In genomic region chr7:106347229-106347833, GRCh38 we compare ENCODE assay signal across 11 cellular contexts.
DNase-seq lines count a peak whose midpoint lies in the region; ATAC-seq and TF ChIP-seq lines count a peak whose summit lies in the region.
"Had no signal": no experiment of that assay in that cellular context is flagged by ENCODE, and none has a peak within 500 bp of the region (broad histone marks: within the 10 kb centered on the region; RNA-seq: fewer than 3 reads in every experiment).

No MANE protein-coding gene starts in this region.

- no peaks in the 10 kb centered on the region for H3K27me3 ChIP-seq in smooth muscle cell (ENCODE audit: low read depth)
- H3K27me3 ChIP-seq: hepatocyte had no signal

- 94% methylated on average over 3 of the region's 3 CpGs for WGBS in smooth muscle cell (ENCODE audit: low lambda C conversion rate)

- H3K27me3 Mint-ChIP-seq in activated T-cell treated with anti-CD3 and anti-CD28 coated beads, Interleukin-2, amount 50 U/mL, for 4 hours (ENCODE audit: low read depth), result no peaks in the 10 kb centered on the region
- peaks cover 1% of the 10 kb centered on the region for H3K27me3 Mint-ChIP-seq in activated T-helper 1 cell treated with anti-CD3 and anti-CD28 coated beads, Interleukin-12 subunit alpha, Interleukin-12 subunit beta, Interleukin-2, Interleukin-4 antibody, amounts not matched to agents 30 ng/mL and 10 ng/mL and 1 ng/mL, durations not matched to agents 14 hours and 24 hours and 36 hours (ENCODE audit: insufficient read depth)
- no peaks in the 10 kb centered on the region for H3K27me3 Mint-ChIP-seq in nephron progenitor cell (ENCODE audit: low read depth, poor library complexity)

- peaks cover 8% of the 10 kb centered on the region for H3K36me3 Mint-ChIP-seq in activated T-cell treated with anti-CD3 and anti-CD28 coated beads, Interleukin-2, amount 50 U/mL, for 4 hours (ENCODE audit: insufficient read depth)
- peaks cover 41% of the 10 kb centered on the region for H3K36me3 Mint-ChIP-seq in activated T-helper 1 cell treated with anti-CD3 and anti-CD28 coated beads, Interleukin-12 subunit alpha, Interleukin-12 subunit beta, Interleukin-2, Interleukin-4 antibody, amounts not matched to agents 30 ng/mL and 10 ng/mL and 1 ng/mL, durations not matched to agents 14 hours and 24 hours and 36 hours (ENCODE audit: low read depth)
- no peaks in the 10 kb centered on the region for H3K36me3 Mint-ChIP-seq in nephron progenitor cell (ENCODE audit: low read depth)

- no peak for TF ChIP-seq CTCF in smooth muscle cell (IDR thresholded peaks at IDR 0.05; ENCODE audit: borderline replicate concordance, insufficient read depth, poor library complexity, severe bottlenecking)
- TF ChIP-seq CTCF in nephron progenitor cell (IDR thresholded peaks at IDR 0.05), result no peak

- H4K20me1 ChIP-seq in smooth muscle cell (ENCODE audit: low read depth), result no peaks in the 10 kb centered on the region

- no peaks in the 10 kb centered on the region for H3K79me2 ChIP-seq in smooth muscle cell (ENCODE audit: low read depth)
- H3K79me2 ChIP-seq: hepatocyte had no signal

- no peaks in the 10 kb centered on the region for H3K9me3 ChIP-seq in smooth muscle cell (replicated peaks; ENCODE audit: low read depth)

- no peaks in the 10 kb centered on the region for H3K36me3 ChIP-seq in smooth muscle cell (ENCODE audit: low read depth)

- H3F3A ChIP-seq in smooth muscle cell (ENCODE audit: low read depth), result peaks cover 8% of the 10 kb centered on the region

- H3K4me3 ChIP-seq in smooth muscle cell, result no peak overlapping the region
- H3K4me3 ChIP-seq: hepatocyte had no signal

- peaks cover 55% of the 10 kb centered on the region for H3K4me1 Mint-ChIP-seq in activated T-cell treated with anti-CD3 and anti-CD28 coated beads, Interleukin-2, amount 50 U/mL, for 4 hours (ENCODE audit: low read depth)
- peaks cover 53% of the 10 kb centered on the region for H3K4me1 Mint-ChIP-seq in activated T-helper 1 cell treated with anti-CD3 and anti-CD28 coated beads, Interleukin-12 subunit alpha, Interleukin-12 subunit beta, Interleukin-2, Interleukin-4 antibody, amounts not matched to agents 30 ng/mL and 10 ng/mL and 1 ng/mL, durations not matched to agents 14 hours and 24 hours and 36 hours (ENCODE audit: low read depth)
- H3K4me1 Mint-ChIP-seq in nephron progenitor cell, result no peaks in the 10 kb centered on the region

- DNase-seq in activated T-cell treated with anti-CD3 and anti-CD28 coated beads, Interleukin-2, amount 50 U/mL, for 4 hours, result no peak
- DNase-seq in activated T-cell treated with anti-CD3 and anti-CD28 coated beads, Interleukin-2, amount 50 U/mL, for 1 hour, result no peak
- peak; percentile 28 for DNase-seq in KBM-7
- peak; percentile 11 for DNase-seq in activated T-helper 1 cell treated with anti-CD3 and anti-CD28 coated beads, Interleukin-12 subunit alpha, Interleukin-12 subunit beta, Interleukin-2, Interleukin-4 antibody, amounts not matched to agents 30 ng/mL and 10 ng/mL and 1 ng/mL, durations not matched to agents 14 hours and 24 hours and 36 hours (ENCODE audit: low spot score)
- DNase-seq in smooth muscle cell (lab: John Stamatoyannopoulos, UW; ENCODE audit: unreplicated experiment), result no peak
- DNase-seq in epidermal melanocyte (ENCODE audit: insufficient read length, low spot score), result no peak
- DNase-seq in nephron progenitor cell, result no peak
- no peak for DNase-seq in NCI-H1694 treated with DMSO at 0.1 percent for 48 hours (lab: John Stamatoyannopoulos, UW)
- DNase-seq: activated effector memory CD4-positive, alpha-beta T cell treated with anti-CD3 and anti-CD28 coated beads, Interleukin-2, amount 50 U/mL, for 16 hours; NCI-H526 had no signal

- peak overlapping the region; percentile 98 for H3K27ac ChIP-seq in smooth muscle cell (ENCODE audit: low read depth)
- H3K27ac ChIP-seq: hepatocyte had no signal

- H3K4me2 ChIP-seq in smooth muscle cell, result peak overlapping the region; percentile 46
- H3K4me2 ChIP-seq: hepatocyte had no signal

- peaks cover 10% of the 10 kb centered on the region for H3K4me1 ChIP-seq in smooth muscle cell (ENCODE audit: low read depth)

- peak overlapping the region; percentile 20 for H2AFZ ChIP-seq in smooth muscle cell (ENCODE audit: low read depth)
- H2AFZ ChIP-seq: hepatocyte had no signal

- ATAC-seq in activated T-cell treated with anti-CD3 and anti-CD28 coated beads, Interleukin-2, amount 50 U/mL, for 4 hours, result no peak

- intact Hi-C loops in activated T-helper 1 cell treated with anti-CD3 and anti-CD28 coated beads, Interleukin-12 subunit alpha, Interleukin-12 subunit beta, Interleukin-2, Interleukin-4 antibody, amounts not matched to agents 30 ng/mL and 10 ng/mL and 1 ng/mL, durations not matched to agents 14 hours and 24 hours and 36 hours (cut with micrococcal nuclease), result loop anchor here (2.0 to 5.0 kb wide), 3 partner anchors 517 to 1400 kb away; partner anchors contain the start of gene PIK3CG

- H3K27ac Mint-ChIP-seq in activated T-helper 1 cell treated with anti-CD3 and anti-CD28 coated beads, Interleukin-12 subunit alpha, Interleukin-12 subunit beta, Interleukin-2, Interleukin-4 antibody, amounts not matched to agents 30 ng/mL and 10 ng/mL and 1 ng/mL, durations not matched to agents 14 hours and 24 hours and 36 hours, result peak overlapping the region; percentile 99
- no peak overlapping the region for H3K27ac Mint-ChIP-seq in nephron progenitor cell

- H3K9ac ChIP-seq in smooth muscle cell (ENCODE audit: low read depth), result peak overlapping the region; percentile 75

- H3K4me3 Mint-ChIP-seq in activated T-cell treated with anti-CD3 and anti-CD28 coated beads, Interleukin-2, amount 50 U/mL, for 4 hours, result peak overlapping the region; percentile 53
- peak overlapping the region; percentile 63 for H3K4me3 Mint-ChIP-seq in activated T-helper 1 cell treated with anti-CD3 and anti-CD28 coated beads, Interleukin-12 subunit alpha, Interleukin-12 subunit beta, Interleukin-2, Interleukin-4 antibody, amounts not matched to agents 30 ng/mL and 10 ng/mL and 1 ng/mL, durations not matched to agents 14 hours and 24 hours and 36 hours
- H3K4me3 Mint-ChIP-seq in nephron progenitor cell, result no peak overlapping the region

- in situ Hi-C loops in KBM-7 (cut with MboI; ENCODE audit: low pct_unique_long_range_greater_than_20kb, low sequenced_read_pairs), result no loop called here

- peaks cover 41% of the 10 kb centered on the region for H3K9me3 Mint-ChIP-seq in activated T-cell treated with anti-CD3 and anti-CD28 coated beads, Interleukin-2, amount 50 U/mL, for 4 hours
- H3K9me3 Mint-ChIP-seq in activated T-helper 1 cell treated with anti-CD3 and anti-CD28 coated beads, Interleukin-12 subunit alpha, Interleukin-12 subunit beta, Interleukin-2, Interleukin-4 antibody, amounts not matched to agents 30 ng/mL and 10 ng/mL and 1 ng/mL, durations not matched to agents 14 hours and 24 hours and 36 hours, result peaks cover 39% of the 10 kb centered on the region
- peaks cover 24% of the 10 kb centered on the region for H3K9me3 Mint-ChIP-seq in nephron progenitor cell

Comparison
In these comparisons a context has a peak if more than half of its experiments do, and no peak if none do; other contexts are left out.
1. DNase-seq: peak in KBM-7 (single experiment) and activated T-helper 1 cell treated with anti-CD3 and anti-CD28 coated beads, Interleukin-12 subunit alpha, Interleukin-12 subunit beta, Interleukin-2, Interleukin-4 antibody, amounts not matched to agents 30 ng/mL and 10 ng/mL and 1 ng/mL, durations not matched to agents 14 hours and 24 hours and 36 hours (single experiment); none in activated T-cell treated with anti-CD3 and anti-CD28 coated beads, Interleukin-2, amount 50 U/mL, for 4 hours (single experiment), activated T-cell treated with anti-CD3 and anti-CD28 coated beads, Interleukin-2, amount 50 U/mL, for 1 hour (single experiment), smooth muscle cell (single experiment), epidermal melanocyte (single experiment), nephron progenitor cell (single experiment) and NCI-H1694 treated with DMSO at 0.1 percent for 48 hours (single experiment).